In the genomic region with DNA sequence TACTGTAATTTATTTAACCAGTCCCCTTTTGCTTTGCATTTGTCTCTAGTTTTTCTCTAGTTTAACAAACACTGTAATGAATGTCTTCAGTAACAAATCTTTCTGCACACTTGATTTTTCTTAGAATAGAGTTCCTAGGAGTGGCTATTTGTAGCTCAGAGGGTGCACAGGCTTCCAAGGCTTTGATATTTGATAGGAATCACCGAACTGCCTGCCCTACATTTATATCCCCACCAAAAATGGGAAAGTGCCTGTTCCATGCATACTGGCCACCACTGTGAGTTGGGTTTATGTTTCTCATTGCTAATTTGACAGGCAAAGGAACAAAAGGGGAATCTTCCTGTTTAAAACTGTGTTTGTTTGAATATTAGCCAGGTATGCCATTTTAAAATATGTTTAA, we compare ENCODE assay signal across 23 cellular contexts.
"Had no signal": no experiment of that assay in that cellular context is flagged by ENCODE, and none has a peak within 500 bp of the region (broad histone marks: within the 10 kb centered on the region; RNA-seq: fewer than 3 reads in every experiment).

No MANE protein-coding gene starts in this region.

- H3K9me3 ChIP-seq: MG63, SJSA1, SK-N-SH had no signal

- H3K4me3 ChIP-seq: MG63, SJSA1 had no signal

- H3K36me3 ChIP-seq: MG63 had no signal

- DNase-seq: Karpas-422, KG1, MG63, NCI-H1092, NCI-H1105 treated with DMSO at 0.1 percent for 48 hours, NCI-H1436, NCI-H187, NCI-H2029, NCI-H2081 treated with DMSO at 0.1 percent for 48 hours, NCI-H2171, NCI-H226, NCI-H446, NCI-H510A, NCI-H524 treated with DMSO at 0.1 percent for 48 hours, NCI-H69, NCI-H774, Right ventricle myocardium superior, RPMI8226, SIG-M5, SK-N-SH, SW 1271 had no signal

- H3K27me3 ChIP-seq: MG63, SJSA1 had no signal

- H3K9ac ChIP-seq: SK-N-SH had no signal

- H3K4me2 ChIP-seq: SK-N-SH had no signal

- H3K27ac ChIP-seq: HL-60, SJSA1 had no signal
